8 cellular contexts compared by ENCODE assay signal in genomic region chr3:133506215-133506901, GRCh38.
DNase-seq lines count a peak whose midpoint lies in the region; ATAC-seq, FAIRE-seq and TF ChIP-seq lines count a peak whose summit lies in the region.

No MANE protein-coding gene starts in this region.

- H2BK20ac ChIP-seq in IMR-90 (ENCODE audit: low read depth, low read length): no peak overlapping the region

- H3K9me3 ChIP-seq in IMR-90 (ENCODE audit: control insufficient read depth, insufficient read depth, low read length) (no peaks in the 10 kb centered on the region), skeletal muscle tissue (ENCODE audit: control insufficient read depth in 3 of 3, low read length in 3 of 3) (no peaks in the 10 kb centered on the region)

- ATAC-seq in GM21381 (IDR thresholded peaks at IDR 0.05; ENCODE audit: unreplicated experiment): peak; percentile 90
- no peak for ATAC-seq in IMR-90 (ENCODE audit: low read depth)

- H2AFZ ChIP-seq in IMR-90 (replicated peaks; ENCODE audit: low read length, poor library complexity): no peak overlapping the region

- H3K56ac ChIP-seq in IMR-90 (ENCODE audit: extremely low read depth, insufficient read depth, low read length): no peak overlapping the region

- H3K18ac ChIP-seq in IMR-90 (ENCODE audit: low read depth, low read length): no peak overlapping the region

- dilution Hi-C loops in IMR-90 (cut with HindIII; ENCODE audit: low sequenced_read_pairs, unreplicated experiment): no loop called here

- H3K27me3 ChIP-seq in IMR-90 (ENCODE audit: control insufficient read depth, insufficient read depth, low read length) (no peaks in the 10 kb centered on the region; the same call in none of the 2 replicates), skeletal muscle tissue (ENCODE audit: control insufficient read depth in 3 of 3, insufficient read depth in 3 of 3, low read length in 3 of 3) (no peaks in the 10 kb centered on the region)

- no peak overlapping the region for H3K27ac ChIP-seq in IMR-90 (ENCODE audit: insufficient read depth, low read length)
- peak overlapping the region; percentile 58 for H3K27ac ChIP-seq in cingulate gyrus (ENCODE audit: low read depth, low read length)
- peak overlapping the region; percentile 30 for H3K27ac ChIP-seq in skeletal muscle tissue (ENCODE audit: low read depth, low read length)

- POLR2A ChIA-PET in IMR-90 (lab: Charles Lee; ENCODE audit: unreplicated experiment): no interaction called here

- H2AK5ac ChIP-seq in IMR-90 (ENCODE audit: low read depth, low read length): peak overlapping the region; percentile 4; the same call in 1 of the 2 replicates

- FAIRE-seq in GM12891 (lab: Jason Lieb, UNC): peak; percentile 100

- H3K23ac ChIP-seq in IMR-90 (ENCODE audit: low read depth, low read length): no peak overlapping the region

- H3K4me2 ChIP-seq in IMR-90 (ENCODE audit: low read depth, low read length): peak overlapping the region; percentile 66; the same call in 1 of the 2 replicates

- no peak overlapping the region for H2BK120ac ChIP-seq in IMR-90 (ENCODE audit: low read depth, low read length)

- H3K9me1 ChIP-seq in IMR-90 (ENCODE audit: insufficient read depth, low read length): no peaks in the 10 kb centered on the region

- TF ChIP-seq CTCF in IMR-90 (conservative IDR thresholded peaks at IDR 0.05; ENCODE audit: low read depth, low read length): no peak

- TF ChIP-seq POLR2A in GM12891 (IDR thresholded peaks at IDR 0.05; ENCODE audit: low read depth, low read length): 0 out of 2 replicates have a peak, but pooled peaks have one; percentile 24
- no peak for TF ChIP-seq POLR2A in IMR-90 (IDR thresholded peaks at IDR 0.05; ENCODE audit: low read depth, low read length)

- no peak overlapping the region for H2AK9ac ChIP-seq in IMR-90 (replicated peaks; ENCODE audit: low read depth, low read length, poor library complexity)

- no peaks in the 10 kb centered on the region for H3K79me1 ChIP-seq in IMR-90 (ENCODE audit: low read depth in 1 of 2, low read length in 2 of 2)

- TF ChIP-seq RAD21 in IMR-90 (IDR thresholded peaks at IDR 0.05; ENCODE audit: low read length): no peak

- no peak overlapping the region for H2BK5ac ChIP-seq in IMR-90 (ENCODE audit: low read depth, low read length, poor library complexity, severe bottlenecking)

- in situ Hi-C loops in IMR-90 (cut with MboI; ENCODE audit: low sequenced_read_pairs): no loop called here

- H4K8ac ChIP-seq in IMR-90 (ENCODE audit: low read depth in 2 of 2, low read length in 2 of 2): peak overlapping the region in 1 of 2 experiments; percentile 15; a peak in 1 of 4 replicates

- H3K4ac ChIP-seq in IMR-90 (ENCODE audit: low read depth, low read length): no peak overlapping the region

- H3K4me3 ChIP-seq in IMR-90 (ENCODE audit: insufficient read depth, low read depth, low read length) (no peak overlapping the region; the same call in 1 of the 2 replicates), skeletal muscle tissue (ENCODE audit: low read length in 3 of 3) (peak overlapping the region in 1 of 3 donors; percentile 2)

- H4K20me1 ChIP-seq in IMR-90 (ENCODE audit: insufficient read depth, low read length): no peaks in the 10 kb centered on the region

- DNase-seq in GM12891 (ENCODE audit: insufficient read length, low spot score): peak; percentile 36
- no peak for DNase-seq in IMR-90
- no peak for DNase-seq in iPS-NIHi11 (ENCODE audit: low spot score)
- DNase-seq in NCI-H2081 treated with DMSO at 0.1 percent for 48 hours (lab: John Stamatoyannopoulos, UW): no peak
- DNase-seq in NCI-H187 treated with DMSO at 0.1 percent for 48 hours (lab: John Stamatoyannopoulos, UW): no peak

- H3K9ac ChIP-seq in IMR-90 (ENCODE audit: low read depth, low read length) (no peak overlapping the region), skeletal muscle tissue (ENCODE audit: low read depth in 1 of 3, low read length in 3 of 3) (no peak overlapping the region)

- peaks cover 1% of the 10 kb centered on the region; the same call in 1 of the 2 replicates for H3K4me1 ChIP-seq in IMR-90 (ENCODE audit: control insufficient read depth, insufficient read depth, low read length)
- no peaks in the 10 kb centered on the region for H3K4me1 ChIP-seq in skeletal muscle tissue (ENCODE audit: control insufficient read depth in 3 of 3, insufficient read depth in 3 of 3, low read length in 3 of 3)

- H3K36me3 ChIP-seq in IMR-90 (ENCODE audit: control insufficient read depth, insufficient read depth, low read length) (no peaks in the 10 kb centered on the region), skeletal muscle tissue (ENCODE audit: control insufficient read depth in 3 of 3, insufficient read depth in 3 of 3, low read length in 3 of 3) (no peaks in the 10 kb centered on the region)

- peak overlapping the region; percentile 46; the same call in 1 of the 2 replicates for H3K14ac ChIP-seq in IMR-90 (replicated peaks; ENCODE audit: low read depth, low read length)

- no peak overlapping the region for H4K91ac ChIP-seq in IMR-90 (ENCODE audit: insufficient read depth, low read depth, low read length)

- CTCF ChIA-PET in IMR-90 (lab: Yijun Ruan, JAX): no interaction called here

- H2BK15ac ChIP-seq in IMR-90 (ENCODE audit: low read depth, low read length): no peak overlapping the region

- intact Hi-C loops in IMR-90 (cut with micrococcal nuclease): no loop called here

- H4K5ac ChIP-seq in IMR-90 (ENCODE audit: low read depth, low read length): no peak overlapping the region

- no TSS peak for BruUV-seq in IMR-90 (replicated peaks; lab: Mats Ljungman, UMichigan)

- no CpG with 5 or more reads among the region's 9 CpGs for WGBS in IMR-90 (ENCODE audit: extremely low coverage in 2 of 2, insufficient read length in 1 of 2), 2 experiments

TF ChIP-seq in GM12891, 5 proteins besides CTCF, POLR2A, EP300 and RAD21:
- TF ChIP-seq SPI1 (IDR thresholded peaks at IDR 0.05; ENCODE audit: low read depth, low read length) (peak; percentile 38; the same call in 1 of the 2 replicates), PAX5 (IDR thresholded peaks at IDR 0.05; ENCODE audit: insufficient read depth, low read length, severe bottlenecking) (no peak), TAF1 (IDR thresholded peaks at IDR 0.05; ENCODE audit: low read depth, low read length) (no peak), POLR2AphosphoS5 (IDR thresholded peaks at IDR 0.05; ENCODE audit: low read depth, low read length) (no peak)

TF ChIP-seq in IMR-90, 13 proteins besides CTCF, POLR2A, EP300 and RAD21:
- peak; percentile 86 for TF ChIP-seq MAFK (IDR thresholded peaks at IDR 0.05; ENCODE audit: low read depth, low read length)
- no peak for TF ChIP-seq RCOR1 (IDR thresholded peaks at IDR 0.05; ENCODE audit: insufficient replicate concordance, low read length)
- TF ChIP-seq ELK1 (IDR thresholded peaks at IDR 0.05; ENCODE audit: borderline replicate concordance, low read depth, low read length): no peak
- TF ChIP-seq SMC3 (IDR thresholded peaks at IDR 0.05; ENCODE audit: low read depth, low read length): no peak
TF ChIP-seq in IMR-90: peak in this region for 1.
